In genomic region chr16:85395913-85396878, GRCh38 we compare ENCODE assay signal across 8 cellular contexts.
DNase-seq lines count a peak whose midpoint lies in the region; ATAC-seq and TF ChIP-seq lines count a peak whose summit lies in the region.

No MANE protein-coding gene starts in this region.

- WGBS in sigmoid colon, 2 donors, result 64 to 68% methylated on average over 24 of the region's 24 CpGs

- no peaks in the 10 kb centered on the region for H3K36me3 ChIP-seq in sigmoid colon

- peak; percentile 7 for ATAC-seq in left ventricle myocardium superior
- no peak for ATAC-seq in GM18870 (IDR thresholded peaks at IDR 0.05; ENCODE audit: unreplicated experiment)
- no peak for ATAC-seq in HG03159 (IDR thresholded peaks at IDR 0.05; ENCODE audit: unreplicated experiment)
- ATAC-seq in GM21390 (IDR thresholded peaks at IDR 0.05; ENCODE audit: unreplicated experiment), result no peak

- no peak for TF ChIP-seq POLR2A in sigmoid colon (IDR thresholded peaks at IDR 0.05)

- no peak for TF ChIP-seq CTCF in sigmoid colon (IDR thresholded peaks at IDR 0.05)

- no peaks in the 10 kb centered on the region for H3K9me3 ChIP-seq in sigmoid colon

- no peaks in the 10 kb centered on the region for H3K27me3 ChIP-seq in sigmoid colon

- no peak for TF ChIP-seq EP300 in sigmoid colon (IDR thresholded peaks at IDR 0.05)

- H3K4me3 ChIP-seq in sigmoid colon, result peak overlapping the region in 2 of 4 donors; percentile 12 to 17

- H3K4me1 ChIP-seq in sigmoid colon, result peaks cover 0 to 60% (median 52%) of the 10 kb centered on the region in 4 donors

- peak; percentile 10 for DNase-seq in GM04504 (ENCODE audit: low read depth)
- DNase-seq in SHP77 treated with DMSO at 0.1 percent for 48 hours (lab: John Stamatoyannopoulos, UW), result peak; percentile 48
- peak; percentile 52 for DNase-seq in left ventricle myocardium superior
- DNase-seq in sigmoid colon, result peak; percentile 73
- no peak for DNase-seq in HCEC 1CT

- H3K27ac ChIP-seq in sigmoid colon, result peak overlapping the region; percentile 81 to 91 (median 86)

- intact Hi-C loops in left ventricle myocardium superior (cut with micrococcal nuclease), result no loop called here
- intact Hi-C loops in sigmoid colon (cut with DNase I), result loop anchor here (2.0 to 10.0 kb wide), 2 partner anchors 215 to 319 kb away; no protein-coding TSS in a partner anchor
